Comparison of ENCODE assay signal across 1 cellular context in genomic region chr20:63007722-63008488, GRCh38.
A peak's percentile ranks its signal among the peaks of the same experiment; 100 is the strongest.
TF ChIP-seq lines count a peak whose summit lies in the region.

No MANE protein-coding gene starts in this region.

TF ChIP-seq in H1, 55 proteins besides CTCF, POLR2A, EP300 and RAD21:
- TF ChIP-seq POU5F1 (IDR thresholded peaks at IDR 0.05; ENCODE audit: low read depth, low read length): no peak
- TF ChIP-seq GABPA (IDR thresholded peaks at IDR 0.05; ENCODE audit: borderline replicate concordance, insufficient read depth, low read length): 0 out of 2 replicates have a peak, but pooled peaks have one; percentile 27
- TF ChIP-seq EZH2 (IDR thresholded peaks at IDR 0.05; ENCODE audit: low read depth, low read length, severe bottlenecking): peak; percentile 92
- peak; percentile 90 for TF ChIP-seq SUZ12 (IDR thresholded peaks at IDR 0.05; ENCODE audit: low read length)
- TF ChIP-seq CREB1 (IDR thresholded peaks at IDR 0.05): no peak
- peak; percentile 54; the same call in 1 of the 2 replicates for TF ChIP-seq MAX (IDR thresholded peaks at IDR 0.05)
- no peak for TF ChIP-seq NANOG (IDR thresholded peaks at IDR 0.05; ENCODE audit: insufficient read depth, low read depth, low read length, poor library complexity, severe bottlenecking)
- no peak for TF ChIP-seq KDM4A (IDR thresholded peaks at IDR 0.05; ENCODE audit: low read depth, low read length, severe bottlenecking)
- TF ChIP-seq SP2 (IDR thresholded peaks at IDR 0.05; ENCODE audit: low read length): no peak
- TF ChIP-seq BACH1 (IDR thresholded peaks at IDR 0.05; ENCODE audit: low read length): peak; percentile 17; the same call in 1 of the 2 replicates
